ENCODE assay signal across 8 cellular contexts in the genomic region with DNA sequence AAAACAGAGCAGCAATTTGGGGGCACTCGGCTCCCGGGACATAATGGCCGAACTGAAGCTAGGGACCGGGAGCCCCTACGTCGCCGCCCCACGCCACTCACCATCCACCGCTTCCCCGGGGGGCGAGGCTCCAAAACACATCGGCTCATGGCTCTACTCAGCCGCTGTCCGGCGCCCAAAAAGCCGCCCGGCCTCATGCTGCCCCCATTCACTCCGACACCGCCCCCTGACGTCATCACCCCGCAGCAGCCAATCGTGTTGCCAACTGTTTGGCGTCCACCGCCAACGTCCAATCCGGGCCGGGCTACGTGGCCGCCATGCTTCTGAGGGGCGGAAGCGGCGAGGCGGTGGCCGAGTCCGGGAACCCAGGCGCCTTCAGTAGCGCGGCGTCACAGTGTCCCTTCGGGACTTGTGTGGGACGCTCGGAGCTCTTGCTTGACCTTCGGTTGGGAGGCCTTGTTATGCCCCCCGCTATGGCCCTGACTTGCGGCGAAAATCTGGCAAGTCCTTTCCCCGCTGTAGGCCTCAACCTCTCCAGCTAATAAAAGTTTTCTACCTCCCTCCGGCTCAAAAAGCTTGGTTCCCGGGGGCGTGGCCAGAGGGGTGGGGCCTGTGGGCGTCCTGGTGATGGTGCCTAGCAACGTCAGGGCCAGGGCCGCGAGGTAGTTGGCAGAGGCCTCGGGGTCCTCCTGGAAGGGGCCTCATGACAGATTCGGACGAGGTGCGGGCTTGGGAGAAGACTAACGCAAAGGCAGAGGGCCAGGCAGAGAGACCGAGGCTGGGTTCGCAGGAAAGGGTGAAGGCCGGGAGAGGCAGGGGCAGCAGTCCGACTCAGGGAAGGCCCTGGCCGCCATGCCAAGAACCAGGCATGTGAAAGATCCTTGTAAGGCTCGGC. TPM values are rescaled to one million over a fixed set of nuclear protein-coding genes. Genes with fewer than 3 reads are reported as not detected.
A peak's percentile ranks its signal among the peaks of the same experiment; 100 is the strongest.
DNase-seq lines count a peak whose midpoint lies in the region; ATAC-seq lines count a peak whose summit lies in the region.

A gene with protein sequence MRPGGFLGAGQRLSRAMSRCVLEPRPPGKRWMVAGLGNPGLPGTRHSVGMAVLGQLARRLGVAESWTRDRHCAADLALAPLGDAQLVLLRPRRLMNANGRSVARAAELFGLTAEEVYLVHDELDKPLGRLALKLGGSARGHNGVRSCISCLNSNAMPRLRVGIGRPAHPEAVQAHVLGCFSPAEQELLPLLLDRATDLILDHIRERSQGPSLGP (minus strand): TSS at position 221 of the 895 bp plus-strand sequence. CDS start 24 bp downstream, at position 197.
A gene with protein sequence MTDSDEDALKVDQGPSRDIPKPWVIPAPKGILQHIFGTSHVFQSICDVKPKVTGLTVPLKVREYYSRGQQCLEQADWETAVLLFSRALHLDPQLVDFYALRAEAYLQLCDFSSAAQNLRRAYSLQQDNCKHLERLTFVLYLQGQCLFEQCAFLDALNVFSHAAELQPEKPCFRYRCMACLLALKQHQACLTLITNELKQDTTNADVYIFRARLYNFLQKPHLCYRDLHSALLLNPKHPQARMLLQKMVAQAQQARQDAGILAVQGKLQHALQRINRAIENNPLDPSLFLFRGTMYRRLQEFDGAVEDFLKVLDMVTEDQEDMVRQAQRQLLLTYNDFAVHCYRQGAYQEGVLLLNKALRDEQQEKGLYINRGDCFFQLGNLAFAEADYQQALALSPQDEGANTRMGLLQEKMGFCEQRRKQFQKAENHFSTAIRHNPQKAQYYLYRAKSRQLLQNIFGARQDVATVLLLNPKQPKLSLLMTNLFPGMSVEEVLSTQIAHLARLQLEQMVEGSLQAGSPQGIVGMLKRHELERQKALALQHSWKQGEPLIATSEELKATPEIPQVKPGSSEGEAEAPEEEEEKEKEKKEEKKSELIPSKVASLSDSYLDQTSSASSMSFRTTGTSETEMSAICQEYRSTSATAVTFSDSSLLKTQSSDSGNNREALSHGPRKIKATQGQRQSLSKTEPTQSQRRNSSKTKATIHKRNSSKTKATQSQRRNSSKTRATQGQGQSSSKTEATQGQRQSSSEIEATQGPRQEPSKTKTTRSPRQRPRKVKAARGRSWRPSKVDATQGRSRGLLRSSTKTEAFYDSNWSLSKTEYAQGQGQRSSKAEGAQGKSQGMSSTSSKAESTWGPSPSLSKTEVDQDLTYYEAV (plus strand): TSS at position 637 of the 895 bp plus-strand sequence. CDS start 67 bp downstream, at position 704.

- H3K4me3 Mint-ChIP-seq in effector memory CD8-positive, alpha-beta T cell = peak within 1 kb of the TSS; percentile 87 to 91
- H3K4me3 Mint-ChIP-seq in memory B cell = peak within 1 kb of the TSS; percentile 97

- peak within 1 kb of the TSS; percentile 89 to 95 for H3K27ac Mint-ChIP-seq in effector memory CD8-positive, alpha-beta T cell
- H3K27ac Mint-ChIP-seq in memory B cell = peak within 1 kb of the TSS; percentile 80

- no peaks in the 10 kb centered on the region for H3K9me3 Mint-ChIP-seq in effector memory CD8-positive, alpha-beta T cell
- no peaks in the 10 kb centered on the region for H3K9me3 Mint-ChIP-seq in memory B cell

- peak; percentile 86 for ATAC-seq in GM21367 (IDR thresholded peaks at IDR 0.05; ENCODE audit: unreplicated experiment)
- peak; percentile 88 for ATAC-seq in effector memory CD8-positive, alpha-beta T cell (replicated peaks)
- ATAC-seq in memory B cell (ENCODE audit: low read depth) = peak; percentile 95

- no peaks in the 10 kb centered on the region for H3K27me3 Mint-ChIP-seq in effector memory CD8-positive, alpha-beta T cell
- H3K27me3 Mint-ChIP-seq in memory B cell = no peaks in the 10 kb centered on the region

- DNase-seq in COLO829 (ENCODE audit: low spot score) = peak; percentile 99
- peak; percentile 92 for DNase-seq in HT1080 (ENCODE audit: low read depth)
- DNase-seq in NOMO-1 (lab: John Stamatoyannopoulos, UW; ENCODE audit: unreplicated experiment in 2 of 2) = peak; percentile 91 to 98
- DNase-seq in activated CD8-positive, alpha-beta memory T cell treated with anti-CD3 and anti-CD28 coated beads for 48 hours (ENCODE audit: low read depth in 2 of 3, low spot score in 2 of 3) = peak; percentile 92 to 99 (median 98)
- DNase-seq in effector memory CD8-positive, alpha-beta T cell = peak; percentile 96 to 98 (median 96)
- peak; percentile 95 for DNase-seq in memory B cell (ENCODE audit: low spot score in 2 of 2)
- peak; percentile 94 for DNase-seq in stimulated activated CD8-positive, alpha-beta memory T cell treated with anti-CD3 and anti-CD28 coated beads, Interleukin-12 subunit alpha, Interleukin-12 subunit beta, amount 100 ng/mL, for 1 hour (ENCODE audit: low read depth)

- H3K4me1 Mint-ChIP-seq in effector memory CD8-positive, alpha-beta T cell (ENCODE audit: low read depth in 2 of 2) = peaks cover 39 to 46% of the 10 kb centered on the region in 2 donors
- H3K4me1 Mint-ChIP-seq in memory B cell = peaks cover 12% of the 10 kb centered on the region

- peaks cover 13% of the 10 kb centered on the region for H3K36me3 Mint-ChIP-seq in effector memory CD8-positive, alpha-beta T cell (ENCODE audit: insufficient read depth)
- no peaks in the 10 kb centered on the region for H3K36me3 Mint-ChIP-seq in memory B cell

RNA-seq across cellular contexts. Expression of the first gene that starts in this region (rescaled TPM):
- total RNA-seq in HT1080 (2014; rRNA removed; shearing (Covaris generic)) = 27.1 and 33.3 TPM in 2 replicates
- 21.0 and 26.6 TPM in 2 replicates for polyA plus RNA-seq in HT1080 (2015; cell fraction: cytosol; rRNA removed)
- 6.8 and 14.2 TPM in 2 replicates for polyA plus RNA-seq in HT1080 (2015; cell fraction: nucleus; rRNA removed)

RNA-seq across cellular contexts. Expression of the second gene that starts in this region (rescaled TPM):
- not detected in 2 replicates for total RNA-seq in HT1080 (2014; rRNA removed; shearing (Covaris generic))
- polyA plus RNA-seq in HT1080 (2015; cell fraction: cytosol; rRNA removed) = 0.02 TPM in 1 of 2 replicates, not detected in the other
- polyA plus RNA-seq in HT1080 (2015; cell fraction: nucleus; rRNA removed) = 0.10 TPM in 1 of 2 replicates, not detected in the other

Comparison
In these comparisons a context has a peak if more than half of its experiments do, and no peak if none do; other contexts are left out.
1. Peak in every context shown above with its lines: DNase-seq and ATAC-seq.